29 cellular contexts compared by ENCODE assay signal in the genomic region with DNA sequence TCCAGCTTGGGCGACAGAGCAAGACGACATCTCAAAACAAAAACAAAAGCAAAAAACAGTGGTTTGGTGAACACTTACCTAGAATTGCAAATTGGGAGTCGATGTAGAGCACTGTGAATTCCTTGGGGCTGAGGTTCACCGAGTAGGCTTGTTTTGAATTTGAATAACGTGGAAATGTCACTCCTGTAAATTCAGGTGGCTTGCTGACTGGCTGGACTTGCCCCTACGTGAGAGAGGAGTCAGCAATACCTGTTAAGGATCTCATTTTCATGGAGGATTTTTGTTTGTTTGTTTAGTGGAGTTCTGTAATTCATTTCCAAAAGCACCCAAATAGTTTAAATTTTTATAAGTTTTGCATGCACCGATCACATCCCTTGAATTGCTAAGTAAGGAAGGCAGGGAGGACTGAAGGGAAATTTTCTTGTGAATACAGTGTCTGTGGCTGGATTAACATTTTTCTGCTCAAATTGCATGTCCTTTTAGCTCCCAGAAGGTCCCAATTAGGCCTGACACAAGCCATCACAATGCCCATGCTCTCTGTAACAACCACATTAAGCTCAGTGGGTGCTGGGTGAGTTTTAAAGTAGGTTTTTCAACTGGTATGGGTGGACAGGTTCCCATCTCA. TPM values are rescaled to one million over a fixed set of nuclear protein-coding genes. Genes with fewer than 3 reads are reported as not detected.
DNase-seq lines count a peak whose midpoint lies in the region; ATAC-seq and TF ChIP-seq lines count a peak whose summit lies in the region.
"Had no signal": no experiment of that assay in that cellular context is flagged by ENCODE, and none has a peak within 500 bp of the region (broad histone marks: within the 10 kb centered on the region; RNA-seq: fewer than 3 reads in every experiment).

No MANE protein-coding gene starts in this region.

- no peak for ATAC-seq in activated CD8-positive, alpha-beta T cell treated with anti-CD3 and anti-CD28 coated beads for 36 hours
- ATAC-seq: GM12878, HCT116, Panc1 had no signal

- no peak overlapping the region for H3K27ac Mint-ChIP-seq in activated CD4-positive, alpha-beta T cell treated with anti-CD3 and anti-CD28 coated beads, Interleukin-2, amount 10 ng/mL, durations not matched to agents 24 days and 14 days
- H3K27ac Mint-ChIP-seq in activated CD8-positive, alpha-beta T cell treated with anti-CD3 and anti-CD28 coated beads for 36 hours = no peak overlapping the region

- no peaks in the 10 kb centered on the region for H3K4me1 Mint-ChIP-seq in activated CD4-positive, alpha-beta T cell treated with anti-CD3 and anti-CD28 coated beads, Interleukin-2, amount 10 ng/mL, durations not matched to agents 24 days and 14 days
- no peaks in the 10 kb centered on the region for H3K4me1 Mint-ChIP-seq in activated CD8-positive, alpha-beta T cell treated with anti-CD3 and anti-CD28 coated beads for 36 hours (ENCODE audit: low read depth)
- H3K4me1 Mint-ChIP-seq: CD8-positive, alpha-beta memory T cell had no signal

- CTCF ChIA-PET in activated CD8-positive, alpha-beta T cell treated with anti-CD3 and anti-CD28 coated beads for 36 hours (lab: Charles Lee) = interaction anchor here (1.0 kb wide), 1 partner anchor 15 kb away, joined by 5 read pairs; no protein-coding TSS in a partner anchor

- POLR2A ChIA-PET in activated CD8-positive, alpha-beta T cell treated with anti-CD3 and anti-CD28 coated beads for 36 hours (lab: Charles Lee) = no interaction called here

- no peaks in the 10 kb centered on the region for H3K9me3 Mint-ChIP-seq in activated CD4-positive, alpha-beta T cell treated with anti-CD3 and anti-CD28 coated beads, Interleukin-2, amount 10 ng/mL, durations not matched to agents 24 days and 14 days
- H3K9me3 Mint-ChIP-seq in activated CD8-positive, alpha-beta T cell treated with anti-CD3 and anti-CD28 coated beads for 36 hours = no peaks in the 10 kb centered on the region

- no peak overlapping the region for H3K4me3 Mint-ChIP-seq in activated CD4-positive, alpha-beta T cell treated with anti-CD3 and anti-CD28 coated beads, Interleukin-2, amount 10 ng/mL, durations not matched to agents 24 days and 14 days
- no peak overlapping the region for H3K4me3 Mint-ChIP-seq in activated CD8-positive, alpha-beta T cell treated with anti-CD3 and anti-CD28 coated beads for 36 hours
- H3K4me3 Mint-ChIP-seq: CD8-positive, alpha-beta memory T cell had no signal

- H3K27ac ChIP-seq in ascending aorta = no peak overlapping the region
- H3K27ac ChIP-seq: 22Rv1, C4-2B, GM23248 had no signal

- H3K4me3 ChIP-seq in adipocyte (ENCODE audit: low read length) = no peak overlapping the region
- H3K4me3 ChIP-seq in ascending aorta = no peak overlapping the region
- H3K4me3 ChIP-seq: GM12878, GM23248 had no signal

- H3K27me3 Mint-ChIP-seq in activated CD4-positive, alpha-beta T cell treated with anti-CD3 and anti-CD28 coated beads, Interleukin-2, amount 10 ng/mL, durations not matched to agents 24 days and 14 days = no peaks in the 10 kb centered on the region
- peaks cover 2% of the 10 kb centered on the region for H3K27me3 Mint-ChIP-seq in activated CD8-positive, alpha-beta T cell treated with anti-CD3 and anti-CD28 coated beads for 36 hours

- H3K27me3 ChIP-seq in adipocyte (replicated peaks; ENCODE audit: control insufficient read depth, insufficient read depth, low read length) (no peaks in the 10 kb centered on the region), ascending aorta (no peaks in the 10 kb centered on the region)

- no peaks in the 10 kb centered on the region for H3K4me1 ChIP-seq in adipocyte (ENCODE audit: control insufficient read depth, insufficient read depth, low read length)
- H3K4me1 ChIP-seq in ascending aorta = no peaks in the 10 kb centered on the region

- no peak for TF ChIP-seq CTCF in activated CD8-positive, alpha-beta T cell treated with anti-CD3 and anti-CD28 coated beads for 36 hours (IDR thresholded peaks at IDR 0.05)
- no peak for TF ChIP-seq CTCF in ascending aorta (IDR thresholded peaks at IDR 0.05)

- no peaks in the 10 kb centered on the region for H3K36me3 Mint-ChIP-seq in activated CD4-positive, alpha-beta T cell treated with anti-CD3 and anti-CD28 coated beads, Interleukin-2, amount 10 ng/mL, durations not matched to agents 24 days and 14 days (ENCODE audit: low read depth)
- H3K36me3 Mint-ChIP-seq in activated CD8-positive, alpha-beta T cell treated with anti-CD3 and anti-CD28 coated beads for 36 hours (ENCODE audit: low read depth) = no peaks in the 10 kb centered on the region
- H3K36me3 Mint-ChIP-seq: CD8-positive, alpha-beta memory T cell had no signal

- H3K9me3 ChIP-seq in adipocyte (ENCODE audit: control insufficient read depth, low read length) (no peaks in the 10 kb centered on the region), ascending aorta (no peaks in the 10 kb centered on the region)
- H3K9me3 ChIP-seq: SK-N-SH had no signal

- H3K9ac ChIP-seq in adipocyte (ENCODE audit: low read length) = no peak overlapping the region
- H3K9ac ChIP-seq: GM23248, SK-N-SH had no signal

- intact Hi-C loops in activated CD4-positive, alpha-beta T cell treated with anti-CD3 and anti-CD28 coated beads, Interleukin-2, amount 10 ng/mL, durations not matched to agents 24 days and 14 days (cut with micrococcal nuclease) = no loop called here
- intact Hi-C loops in activated CD8-positive, alpha-beta T cell treated with anti-CD3 and anti-CD28 coated beads for 36 hours (cut with micrococcal nuclease) = no loop called here
- intact Hi-C loops in ascending aorta (cut with DNase I) = no loop called here

- H3K36me3 ChIP-seq in adipocyte (ENCODE audit: control insufficient read depth, insufficient read depth, low read length, severe bottlenecking) = no peaks in the 10 kb centered on the region
- no peaks in the 10 kb centered on the region for H3K36me3 ChIP-seq in ascending aorta

- DNase-seq in activated CD4-positive, alpha-beta T cell treated with anti-CD3 and anti-CD28 coated beads, Interleukin-2, amount 10 ng/mL, durations not matched to agents 24 days and 14 days = peak; percentile 10
- no peak for DNase-seq in activated CD4-positive, alpha-beta T cell treated with anti-CD3 and anti-CD28 coated beads, Interleukin-2, amount 50 U/mL, for 4 hours
- peak; percentile 47 for DNase-seq in adipocyte (ENCODE audit: low read depth)
- DNase-seq in iPS DF 4.7 (ENCODE audit: extremely low read depth, low spot score) = peak; percentile 49
- DNase-seq in NCI-H2196 treated with DMSO at 0.1 percent for 48 hours (lab: John Stamatoyannopoulos, UW; ENCODE audit: unreplicated experiment) = no peak
- no peak for DNase-seq in superior temporal gyrus (ENCODE audit: extremely low spot score)
- DNase-seq in activated CD8-positive, alpha-beta T cell treated with anti-CD3 and anti-CD28 coated beads for 36 hours = no peak
- DNase-seq in ascending aorta (ENCODE audit: low spot score in 2 of 2) = no peak
- DNase-seq: ACHN; AML-193; Calu3; CD8-positive, alpha-beta memory T cell; DMS153; GM23248; Kasumi-1; NCI-H1417 treated with DMSO at 0.1 percent for 48 hours; NCI-H187 treated with DMSO at 0.1 percent for 48 hours; NCI-H345; NCI-H524 treated with DMSO at 0.1 percent for 48 hours; NCI-H82; SIG-M5; SK-N-SH had no signal

RNA-seq across cellular contexts. Expression of gene TTC29, which starts 58.4 kb away (rescaled TPM):
- total RNA-seq in activated CD4-positive, alpha-beta T cell treated with anti-CD3 and anti-CD28 coated beads, Interleukin-2, amount 10 ng/mL, durations not matched to agents 24 days and 14 days = not detected in 2 replicates
- total RNA-seq in activated CD8-positive, alpha-beta T cell treated with anti-CD3 and anti-CD28 coated beads for 36 hours = not detected
- not detected for total RNA-seq in ascending aorta
- total RNA-seq: Calu3; CD8-positive, alpha-beta memory T cell; Daoy; GM12878; GM23248; MCF 10A had no signal

Comparison
In these comparisons a context has a peak if more than half of its experiments do, and no peak if none do; other contexts are left out.
1. DNase-seq: peak in activated CD4-positive, alpha-beta T cell treated with anti-CD3 and anti-CD28 coated beads, Interleukin-2, amount 10 ng/mL, durations not matched to agents 24 days and 14 days (single experiment), adipocyte (single experiment) and iPS DF 4.7 (single experiment); none in activated CD4-positive, alpha-beta T cell treated with anti-CD3 and anti-CD28 coated beads, Interleukin-2, amount 50 U/mL, for 4 hours (0 of 2), NCI-H2196 treated with DMSO at 0.1 percent for 48 hours (single experiment), superior temporal gyrus (single experiment), activated CD8-positive, alpha-beta T cell treated with anti-CD3 and anti-CD28 coated beads for 36 hours (single experiment) and ascending aorta (0 of 2).